Comparison of ENCODE assay signal across 1 cellular context in the genomic region with DNA sequence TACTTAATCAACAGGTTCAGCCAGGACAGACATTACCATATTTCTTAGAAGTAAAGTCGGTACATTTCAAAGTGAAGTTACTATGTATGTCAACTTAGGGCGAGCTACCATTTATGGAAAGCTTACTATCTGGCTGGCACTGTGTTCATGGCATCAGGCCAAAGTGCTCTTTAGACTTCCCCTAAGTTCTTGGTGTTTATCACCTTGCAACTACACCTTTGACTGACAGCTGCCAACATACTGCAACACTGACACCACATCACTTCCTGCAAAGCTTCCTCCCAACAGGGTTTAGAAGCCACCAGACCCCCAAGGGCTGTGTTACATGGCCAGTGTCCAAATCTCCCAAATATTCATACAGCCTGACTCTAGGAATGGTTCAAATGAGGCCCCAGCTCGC.
TF ChIP-seq lines count a peak whose summit lies in the region.

No MANE protein-coding gene starts in this region.

TF ChIP-seq in WTC11, 78 proteins besides CTCF, POLR2A, EP300 and RAD21 (continued from another document):
- TF ChIP-seq, protein P1, sequence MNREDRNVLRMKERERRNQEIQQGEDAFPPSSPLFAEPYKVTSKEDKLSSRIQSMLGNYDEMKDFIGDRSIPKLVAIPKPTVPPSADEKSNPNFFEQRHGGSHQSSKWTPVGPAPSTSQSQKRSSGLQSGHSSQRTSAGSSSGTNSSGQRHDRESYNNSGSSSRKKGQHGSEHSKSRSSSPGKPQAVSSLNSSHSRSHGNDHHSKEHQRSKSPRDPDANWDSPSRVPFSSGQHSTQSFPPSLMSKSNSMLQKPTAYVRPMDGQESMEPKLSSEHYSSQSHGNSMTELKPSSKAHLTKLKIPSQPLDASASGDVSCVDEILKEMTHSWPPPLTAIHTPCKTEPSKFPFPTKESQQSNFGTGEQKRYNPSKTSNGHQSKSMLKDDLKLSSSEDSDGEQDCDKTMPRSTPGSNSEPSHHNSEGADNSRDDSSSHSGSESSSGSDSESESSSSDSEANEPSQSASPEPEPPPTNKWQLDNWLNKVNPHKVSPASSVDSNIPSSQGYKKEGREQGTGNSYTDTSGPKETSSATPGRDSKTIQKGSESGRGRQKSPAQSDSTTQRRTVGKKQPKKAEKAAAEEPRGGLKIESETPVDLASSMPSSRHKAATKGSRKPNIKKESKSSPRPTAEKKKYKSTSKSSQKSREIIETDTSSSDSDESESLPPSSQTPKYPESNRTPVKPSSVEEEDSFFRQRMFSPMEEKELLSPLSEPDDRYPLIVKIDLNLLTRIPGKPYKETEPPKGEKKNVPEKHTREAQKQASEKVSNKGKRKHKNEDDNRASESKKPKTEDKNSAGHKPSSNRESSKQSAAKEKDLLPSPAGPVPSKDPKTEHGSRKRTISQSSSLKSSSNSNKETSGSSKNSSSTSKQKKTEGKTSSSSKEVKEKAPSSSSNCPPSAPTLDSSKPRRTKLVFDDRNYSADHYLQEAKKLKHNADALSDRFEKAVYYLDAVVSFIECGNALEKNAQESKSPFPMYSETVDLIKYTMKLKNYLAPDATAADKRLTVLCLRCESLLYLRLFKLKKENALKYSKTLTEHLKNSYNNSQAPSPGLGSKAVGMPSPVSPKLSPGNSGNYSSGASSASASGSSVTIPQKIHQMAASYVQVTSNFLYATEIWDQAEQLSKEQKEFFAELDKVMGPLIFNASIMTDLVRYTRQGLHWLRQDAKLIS (CRISPR knock-in tag; IDR thresholded peaks at IDR 0.05; ENCODE audit: borderline replicate concordance), result no peak
- TF ChIP-seq ZNF671 (CRISPR knock-in tag; IDR thresholded peaks at IDR 0.05) (no peak), ETV6 (CRISPR knock-in tag; IDR thresholded peaks at IDR 0.05) (no peak), ZNF416 (CRISPR knock-in tag; IDR thresholded peaks at IDR 0.05) (no peak), EMX1 (CRISPR knock-in tag; IDR thresholded peaks at IDR 0.05) (no peak)
- TF ChIP-seq, protein P2, sequence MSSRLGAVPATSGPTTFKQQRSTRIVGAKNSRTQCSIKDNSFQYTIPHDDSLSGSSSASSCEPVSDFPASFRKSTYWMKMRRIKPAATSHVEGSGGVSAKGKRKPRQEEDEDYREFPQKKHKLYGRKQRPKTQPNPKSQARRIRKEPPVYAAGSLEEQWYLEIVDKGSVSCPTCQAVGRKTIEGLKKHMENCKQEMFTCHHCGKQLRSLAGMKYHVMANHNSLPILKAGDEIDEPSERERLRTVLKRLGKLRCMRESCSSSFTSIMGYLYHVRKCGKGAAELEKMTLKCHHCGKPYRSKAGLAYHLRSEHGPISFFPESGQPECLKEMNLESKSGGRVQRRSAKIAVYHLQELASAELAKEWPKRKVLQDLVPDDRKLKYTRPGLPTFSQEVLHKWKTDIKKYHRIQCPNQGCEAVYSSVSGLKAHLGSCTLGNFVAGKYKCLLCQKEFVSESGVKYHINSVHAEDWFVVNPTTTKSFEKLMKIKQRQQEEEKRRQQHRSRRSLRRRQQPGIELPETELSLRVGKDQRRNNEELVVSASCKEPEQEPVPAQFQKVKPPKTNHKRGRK (CRISPR knock-in tag; IDR thresholded peaks at IDR 0.05; ENCODE audit: borderline replicate concordance), result no peak
- TF ChIP-seq, protein P3, sequence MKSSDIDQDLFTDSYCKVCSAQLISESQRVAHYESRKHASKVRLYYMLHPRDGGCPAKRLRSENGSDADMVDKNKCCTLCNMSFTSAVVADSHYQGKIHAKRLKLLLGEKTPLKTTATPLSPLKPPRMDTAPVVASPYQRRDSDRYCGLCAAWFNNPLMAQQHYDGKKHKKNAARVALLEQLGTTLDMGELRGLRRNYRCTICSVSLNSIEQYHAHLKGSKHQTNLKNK (CRISPR knock-in tag; IDR thresholded peaks at IDR 0.05), result no peak
TF ChIP-seq in WTC11: peak in this region for 0.
